ENCODE assay signal across 1 cellular context in genomic region chr4:95162867-95163266, GRCh38.
TF ChIP-seq lines count a peak whose summit lies in the region.

No MANE protein-coding gene starts in this region.

TF ChIP-seq in K562, 482 proteins besides CTCF, POLR2A, EP300 and RAD21 (continued from another document):
- peak in 1 of 2 experiments; percentile 69; a peak in 2 of 4 replicates for TF ChIP-seq MLLT1 (IDR thresholded peaks at IDR 0.05)
